In genomic region chr6:37651991-37652390, GRCh38 we compare ENCODE assay signal across 37 cellular contexts.
"Had no signal": no experiment of that assay in that cellular context is flagged by ENCODE, and none has a peak within 500 bp of the region (broad histone marks: within the 10 kb centered on the region; RNA-seq: fewer than 3 reads in every experiment).

No MANE protein-coding gene starts in this region.

- H3K4me3 ChIP-seq: cardiac muscle cell, MG63, Peyer's patch had no signal

- DNase-seq: activated B cell treated with CpG ODN at 0.5 μM for 24 hours; activated CD4-positive, alpha-beta memory T cell treated with anti-CD3 and anti-CD28 coated beads for 36 hours; activated CD4-positive, alpha-beta T cell treated with anti-CD3 and anti-CD28 coated beads for 4 hours; activated CD4-positive, alpha-beta T cell treated with anti-CD3 and anti-CD28 coated beads, Interleukin-2, amount 50 U/mL, for 1 hour; activated CD4-positive, CD25-positive, alpha-beta regulatory T cell treated with anti-CD3 and anti-CD28 coated beads, Interleukin-2, amount 50 U/mL, for 72 hours; activated CD8-positive, alpha-beta memory T cell treated with anti-CD3 and anti-CD28 coated beads, Interleukin-2, amount 50 U/mL, for 4 hours; activated naive CD4-positive, alpha-beta T cell; activated naive CD4-positive, alpha-beta T cell treated with anti-CD3 and anti-CD28 coated beads, Interleukin-2, amount 50 U/mL, for 16 hours; activated naive CD8-positive, alpha-beta T cell treated with anti-CD3 and anti-CD28 coated beads for 36 hours; activated T-cell treated with anti-CD3 and anti-CD28 coated beads for 4 hours; activated T-cell treated with anti-CD3 and anti-CD28 coated beads, Interleukin-2, amount 50 U/mL, for 4 hours; amniotic stem cell; aorta; brain microvascular endothelial cell; Kasumi-1; KG1; MG63; NCI-H1048; NCI-H1105 treated with DMSO at 0.1 percent for 48 hours; NCI-H1436; NCI-H1694 treated with DMSO at 0.1 percent for 48 hours; NCI-H2029; NCI-H2107; NCI-H2171; NCI-H510A; NCI-H526; NCI-H748 treated with DMSO at 0.1 percent for 48 hours; NK-92 treated with Interleukin-12 subunit alpha and Interleukin-12 subunit beta, amount 100 ng/mL, for 24 hours; PC-3; Peyer's patch; RPMI8226; SW 1271; T-helper 1 cell; T-helper 2 cell; T-helper 9 cell had no signal

- H3K36me3 ChIP-seq: brain microvascular endothelial cell, cardiac muscle cell, MG63, Peyer's patch had no signal

- H3K27ac ChIP-seq: brain microvascular endothelial cell, cardiac muscle cell, Peyer's patch, VCaP had no signal

- H3K27me3 ChIP-seq: MG63 had no signal

- ATAC-seq: activated T-cell treated with anti-CD3 and anti-CD28 coated beads, Interleukin-2, amount 50 U/mL, for 4 hours; PC-3 had no signal
